ENCODE assay signal across 10 cellular contexts in genomic region chr3:152309535-152310317, GRCh38. TPM values are rescaled to one million over a fixed set of nuclear protein-coding genes. Genes with fewer than 3 reads are reported as not detected.
DNase-seq lines count a peak whose midpoint lies in the region; ATAC-seq and TF ChIP-seq lines count a peak whose summit lies in the region.
"Had no signal": no experiment of that assay in that cellular context is flagged by ENCODE, and none has a peak within 500 bp of the region (broad histone marks: within the 10 kb centered on the region; RNA-seq: fewer than 3 reads in every experiment).

No MANE protein-coding gene starts in this region.

- H3K27me3 ChIP-seq in ACC112 (ENCODE audit: insufficient read depth, low read length) (no peaks in the 10 kb centered on the region), ascending aorta (no peaks in the 10 kb centered on the region), mesenchymal stem cell (ENCODE audit: control insufficient read depth in 1 of 2, insufficient read depth in 1 of 2, low read length in 2 of 2) (no peaks in the 10 kb centered on the region)

- H4K91ac ChIP-seq in mesenchymal stem cell (ENCODE audit: low read length) = no peak overlapping the region

- peak; percentile 72 for ATAC-seq in HG02885 (IDR thresholded peaks at IDR 0.05; ENCODE audit: poor library complexity, unreplicated experiment)

- no peak overlapping the region for H2BK5ac ChIP-seq in mesenchymal stem cell (ENCODE audit: low read depth, low read length, poor library complexity, severe bottlenecking)

- H3K23ac ChIP-seq in mesenchymal stem cell (ENCODE audit: low read length in 2 of 2) = no peak overlapping the region

- no peak overlapping the region for H2BK15ac ChIP-seq in mesenchymal stem cell (ENCODE audit: low read depth, poor library complexity, severe bottlenecking)

- H3K36me3 ChIP-seq in ACC112 (ENCODE audit: insufficient read depth, low read length) (peaks cover 12% of the 10 kb centered on the region; the same call in 1 of the 2 replicates), ascending aorta (no peaks in the 10 kb centered on the region), mesenchymal stem cell (ENCODE audit: control insufficient read depth in 1 of 2, insufficient read depth in 2 of 2, low read depth in 1 of 2, low read length in 2 of 2) (peaks cover 0 to 16% of the 10 kb centered on the region in 2 experiments)

- no peak overlapping the region for H3K4ac ChIP-seq in mesenchymal stem cell (ENCODE audit: low read depth in 1 of 2, low read length in 2 of 2)

- no peak overlapping the region for H3K4me2 ChIP-seq in mesenchymal stem cell (ENCODE audit: low read length, poor library complexity, severe bottlenecking)

- H3K27ac ChIP-seq in ACC112 (ENCODE audit: low read depth, low read length) = peak overlapping the region; percentile 71
- H3K27ac ChIP-seq in ascending aorta = peak overlapping the region; percentile 83
- H3K27ac ChIP-seq in mesenchymal stem cell (ENCODE audit: low read length, poor library complexity, severe bottlenecking) = no peak overlapping the region

- H3K4me1 ChIP-seq in ACC112 (ENCODE audit: control insufficient read depth, insufficient read depth, low read length, unreplicated experiment) (peaks cover 44% of the 10 kb centered on the region), ascending aorta (peaks cover 17 to 70% of the 10 kb centered on the region in 2 donors), mesenchymal stem cell (ENCODE audit: control insufficient read depth, insufficient read depth, low read depth, low read length) (peaks cover 10% of the 10 kb centered on the region)

- peaks cover 95% of the 10 kb centered on the region for H3K79me2 ChIP-seq in ACC112 (ENCODE audit: control insufficient read depth, insufficient read depth, low read length, unreplicated experiment)

- H2BK120ac ChIP-seq in mesenchymal stem cell (ENCODE audit: low read depth, low read length) = no peak overlapping the region

- H2AFZ ChIP-seq in ACC112 (ENCODE audit: low read length, unreplicated experiment) (no peak overlapping the region), mesenchymal stem cell (ENCODE audit: low read depth, low read length) (no peak overlapping the region)

- no peak overlapping the region for H3K18ac ChIP-seq in mesenchymal stem cell (ENCODE audit: low read depth in 1 of 2, low read length in 2 of 2)

- H3K14ac ChIP-seq in mesenchymal stem cell (ENCODE audit: low read length in 2 of 2) = no peak overlapping the region

- H4K8ac ChIP-seq in mesenchymal stem cell (ENCODE audit: low read length) = no peak overlapping the region

- WGBS in mesenchymal stem cell = 100% methylated on average over 1 of the region's 6 CpGs

- intact Hi-C loops in ascending aorta (cut with DNase I) = loop anchor here (10.0 kb wide), 2 partner anchors 95 to 135 kb away; no protein-coding TSS in a partner anchor

- no peak for TF ChIP-seq CTCF in ascending aorta (IDR thresholded peaks at IDR 0.05)

- DNase-seq in ascending aorta (ENCODE audit: low spot score in 2 of 2) (no peak), mesenchymal stem cell (no peak), NCI-H1105 (lab: John Stamatoyannopoulos, UW) (no peak), ureter (ENCODE audit: low spot score) (no peak)
- no peak for DNase-seq in stimulated activated CD4-positive, alpha-beta T cell treated with anti-CD3 and anti-CD28 coated beads, Interleukin-15, amount 100 ng/mL, for 24 hours
- no peak for DNase-seq in effector CD4-positive, alpha-beta T cell
- DNase-seq: DMS79, Karpas-422 had no signal

- H2BK12ac ChIP-seq in mesenchymal stem cell (ENCODE audit: low read length in 2 of 2) = no peak overlapping the region

- peaks cover 1% of the 10 kb centered on the region for H3K79me1 ChIP-seq in mesenchymal stem cell (replicated peaks; ENCODE audit: low read length, poor library complexity, severe bottlenecking)

- H3K9ac ChIP-seq in mesenchymal stem cell (ENCODE audit: low read length) = peak overlapping the region; percentile 71

- H2AK5ac ChIP-seq in mesenchymal stem cell (ENCODE audit: low read length, severe bottlenecking) = no peak overlapping the region

- H3K4me3 ChIP-seq in ACC112 (ENCODE audit: low read depth, low read length) (no peak overlapping the region), ascending aorta (peak overlapping the region; percentile 9 to 28), mesenchymal stem cell (ENCODE audit: insufficient read depth in 1 of 2, low read depth in 1 of 2, low read length in 2 of 2) (no peak overlapping the region)

- H3K9me3 ChIP-seq in ascending aorta (no peaks in the 10 kb centered on the region), mesenchymal stem cell (ENCODE audit: control insufficient read depth, low read length) (no peaks in the 10 kb centered on the region)

RNA-seq across cellular contexts. Expression of gene MBNL1, which starts 41.0 kb away (rescaled TPM):
- total RNA-seq in ascending aorta (350 TPM), ureter (223 TPM)
- 85.7 TPM for polyA plus RNA-seq in mesenchymal stem cell (2013, experiment 1 of 2)
- 85.2 TPM for polyA plus RNA-seq in mesenchymal stem cell (2013, experiment 2 of 2)

Comparison
In these comparisons a context has a peak if more than half of its experiments do, and no peak if none do; other contexts are left out.
1. H3K4me3 ChIP-seq: peak in ascending aorta (2 of 2); none in ACC112 (single experiment) and mesenchymal stem cell (0 of 2).